18 cellular contexts compared by ENCODE assay signal in genomic region chr22:27625769-27626674, GRCh38.
"Had no signal": no experiment of that assay in that cellular context is flagged by ENCODE, and none has a peak within 500 bp of the region (broad histone marks: within the 10 kb centered on the region; RNA-seq: fewer than 3 reads in every experiment).

No MANE protein-coding gene starts in this region.

- H3K4me1 ChIP-seq: heart left ventricle, lower lobe of right lung, tibial nerve had no signal

- ATAC-seq: heart left ventricle, left colon, lower lobe of right lung, T-cell had no signal

- H3K27ac ChIP-seq: heart left ventricle, lower lobe of right lung, neutrophil, tibial nerve had no signal

- H3K36me3 ChIP-seq: heart left ventricle, lower lobe of right lung, neutrophil, tibial nerve had no signal

- DNase-seq: activated CD4-positive, CD25-positive, alpha-beta regulatory T cell treated with anti-CD3 and anti-CD28 coated beads, Interleukin-2, amount 50 U/mL, for 72 hours; activated naive CD4-positive, alpha-beta T cell; activated naive CD8-positive, alpha-beta T cell treated with anti-CD3 and anti-CD28 coated beads, Interleukin-2, amount 10 ng/mL, durations not matched to agents 7 days and 5 days; activated T-cell treated with anti-CD3 and anti-CD28 coated beads for 4 hours; anterior cingulate cortex; effector CD8-positive, alpha-beta T cell; heart left ventricle; left colon; lower lobe of right lung; small intestine; stimulated activated CD4-positive, alpha-beta T cell treated with anti-CD3 and anti-CD28 coated beads, Interleukin-4, amount 100 ng/mL, for 4 hours; stimulated activated CD8-positive, alpha-beta memory T cell treated with anti-CD3 and anti-CD28 coated beads, Interleukin-4, amount 100 ng/mL, for 48 hours; stimulated activated naive CD4-positive, alpha-beta T cell treated with Interleukin-2 at 50 U/mL for 16 hours; substantia nigra; T-cell; T1000 had no signal

- H3K27me3 ChIP-seq: heart left ventricle, neutrophil, tibial nerve had no signal

- H3K9me3 ChIP-seq: heart left ventricle, lower lobe of right lung, neutrophil, tibial nerve had no signal

- H3K4me3 ChIP-seq: heart left ventricle, lower lobe of right lung, tibial nerve had no signal
